8 cellular contexts compared by ENCODE assay signal in the genomic region with DNA sequence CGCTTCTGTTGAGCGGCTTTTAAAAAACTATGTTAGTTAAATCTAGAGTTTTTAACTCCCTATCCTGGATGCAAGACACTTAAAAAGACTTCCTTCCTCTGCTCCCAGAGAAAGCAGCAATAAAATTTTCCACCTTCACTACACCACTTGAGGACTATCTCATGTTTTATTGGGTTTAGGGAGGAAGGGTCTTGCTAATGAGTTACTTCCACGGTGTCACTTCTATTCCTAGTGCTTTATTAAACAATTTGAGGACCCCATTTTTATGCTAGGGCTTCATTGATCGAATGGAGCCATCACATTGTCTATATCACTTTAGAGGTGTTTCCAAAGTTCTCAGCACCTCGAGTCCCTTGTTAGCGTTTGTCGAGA. TPM values are rescaled to one million over a fixed set of nuclear protein-coding genes. Genes with fewer than 3 reads are reported as not detected.
DNase-seq lines count a peak whose midpoint lies in the region; ATAC-seq and TF ChIP-seq lines count a peak whose summit lies in the region.

No MANE protein-coding gene starts in this region.

- peak overlapping the region; percentile 80 for H3K27ac Mint-ChIP-seq in activated T-cell treated with anti-CD3 and anti-CD28 coated beads, Interleukin-2, amount 50 U/mL, for 72 hours

- H3K36me3 Mint-ChIP-seq in activated T-cell treated with anti-CD3 and anti-CD28 coated beads, Interleukin-2, amount 50 U/mL, for 72 hours (ENCODE audit: insufficient read depth in 2 of 2) = peaks cover 3 to 4% of the 10 kb centered on the region in 2 donors

- H3K4me1 Mint-ChIP-seq in activated T-cell treated with anti-CD3 and anti-CD28 coated beads, Interleukin-2, amount 50 U/mL, for 72 hours (ENCODE audit: low read depth) = peaks cover 37% of the 10 kb centered on the region

- ATAC-seq in activated T-cell treated with anti-CD3 and anti-CD28 coated beads, Interleukin-2, amount 50 U/mL, for 72 hours (replicated peaks in 1 of 2) = no peak

- intact Hi-C loops in lower leg skin (cut with DNase I; ENCODE audit: low total_unique reads) = no loop called here
- intact Hi-C loops in tibial artery (cut with DNase I; ENCODE audit: low total_unique reads) = no loop called here

- no peak for DNase-seq in activated T-cell treated with anti-CD3 and anti-CD28 coated beads, Interleukin-2, amount 50 U/mL, for 72 hours
- no peak for DNase-seq in activated T-cell treated with anti-CD3 and anti-CD28 coated beads, Interleukin-2, amount 50 U/mL, for 48 hours
- DNase-seq in astrocyte of the cerebellum (ENCODE audit: low read depth) (no peak), lower leg skin (ENCODE audit: low spot score in 2 of 2) (no peak), tibial artery (no peak), SW 1271 (lab: John Stamatoyannopoulos, UW) (no peak), islet precursor cell (no peak), GOT3 (lab: John Stamatoyannopoulos, UW) (no peak)

- H3K4me3 ChIP-seq in astrocyte of the cerebellum (ENCODE audit: low read depth, low read length) (peak overlapping the region; percentile 74), lower leg skin (ENCODE audit: low read depth, poor library complexity, severe bottlenecking) (peak overlapping the region; percentile 57), tibial artery (peak overlapping the region; percentile 69 to 71)

- TF ChIP-seq CTCF in astrocyte of the cerebellum (IDR thresholded peaks at IDR 0.05; ENCODE audit: low read depth, low read length, missing control alignments) (no peak), lower leg skin (IDR thresholded peaks at IDR 0.05) (no peak), tibial artery (IDR thresholded peaks at IDR 0.05) (no peak)

- no peaks in the 10 kb centered on the region for H3K9me3 ChIP-seq in tibial artery

- peaks cover 0 to 24% (median 19%) of the 10 kb centered on the region in 4 donors for H3K4me1 ChIP-seq in tibial artery

- no peak for TF ChIP-seq POLR2A in lower leg skin (IDR thresholded peaks at IDR 0.05)

- H3K27me3 Mint-ChIP-seq in activated T-cell treated with anti-CD3 and anti-CD28 coated beads, Interleukin-2, amount 50 U/mL, for 72 hours (ENCODE audit: low read depth) = no peaks in the 10 kb centered on the region

- no peaks in the 10 kb centered on the region for H3K9me3 Mint-ChIP-seq in activated T-cell treated with anti-CD3 and anti-CD28 coated beads, Interleukin-2, amount 50 U/mL, for 72 hours

- in situ Hi-C loops in astrocyte of the cerebellum (cut with HindIII; ENCODE audit: low sequenced_read_pairs) = no loop called here

- peak overlapping the region; percentile 88 to 90 for H3K4me3 Mint-ChIP-seq in activated T-cell treated with anti-CD3 and anti-CD28 coated beads, Interleukin-2, amount 50 U/mL, for 72 hours

- peak overlapping the region; percentile 83 to 87 for H3K27ac ChIP-seq in tibial artery

- no peaks in the 10 kb centered on the region for H3K36me3 ChIP-seq in tibial artery

- H3K27me3 ChIP-seq in tibial artery = no peaks in the 10 kb centered on the region

- WGBS in lower leg skin, 2 donors = 21 to 24% methylated on average over 7 of the region's 7 CpGs

RNA-seq across cellular contexts. Expression of gene STIM2, which starts 3.7 kb away (rescaled TPM):
- total RNA-seq in activated T-cell treated with anti-CD3 and anti-CD28 coated beads, Interleukin-2, amount 50 U/mL, for 72 hours = 10 to 100 TPM; 39.6 to 47.0 TPM
- 10 to 100 TPM; 15.9 to 25.5 (median 23.6) TPM for total RNA-seq in lower leg skin
